5 cellular contexts compared by ENCODE assay signal in genomic region chr9:33735436-33735835, GRCh38. TPM values are rescaled to one million over a fixed set of nuclear protein-coding genes. Genes with fewer than 3 reads are reported as not detected.
"Had no signal": no experiment of that assay in that cellular context is flagged by ENCODE, and none has a peak within 500 bp of the region (broad histone marks: within the 10 kb centered on the region; RNA-seq: fewer than 3 reads in every experiment).

No MANE protein-coding gene starts in this region.

RNA-seq across cellular contexts. Expression of gene PRSS3, which starts 59.9 kb away (rescaled TPM):
- total RNA-seq: cardiac septum, mesothelial cell of epicardium, myocyte, right cardiac atrium, urinary bladder had no signal
